In genomic region chr21:42039470-42039901, GRCh38 we compare ENCODE assay signal across 10 cellular contexts. TPM values are rescaled to one million over a fixed set of nuclear protein-coding genes. Genes with fewer than 3 reads are reported as not detected.
DNase-seq lines count a peak whose midpoint lies in the region; ATAC-seq and TF ChIP-seq lines count a peak whose summit lies in the region.
"Had no signal": no experiment of that assay in that cellular context is flagged by ENCODE, and none has a peak within 500 bp of the region (broad histone marks: within the 10 kb centered on the region; RNA-seq: fewer than 3 reads in every experiment).

No MANE protein-coding gene starts in this region.

- H3K27me3 Mint-ChIP-seq in activated CD4-positive, alpha-beta T cell treated with anti-CD3 and anti-CD28 coated beads, Interleukin-2, amount 10 ng/mL, durations not matched to agents 24 days and 14 days: peaks cover 6% of the 10 kb centered on the region

- H3K36me3 ChIP-seq in heart right ventricle: no peaks in the 10 kb centered on the region

- 47 to 59% methylated on average over 5 of the region's 5 CpGs for WGBS in heart right ventricle, 2 donors

- no peak for TF ChIP-seq CTCF in heart right ventricle (IDR thresholded peaks at IDR 0.05)

- no peak overlapping the region for H3K4me3 Mint-ChIP-seq in activated CD4-positive, alpha-beta T cell treated with anti-CD3 and anti-CD28 coated beads, Interleukin-2, amount 10 ng/mL, durations not matched to agents 24 days and 14 days

- H3K4me3 ChIP-seq in heart right ventricle (no peak overlapping the region), skeletal muscle cell (ENCODE audit: low read depth, low read length) (no peak overlapping the region)

- no peaks in the 10 kb centered on the region for H3K9me3 ChIP-seq in heart right ventricle

- ATAC-seq in heart right ventricle: peak in 6 of 8 donors; percentile 34 to 63 (median 42)
- ATAC-seq in GM18909 (IDR thresholded peaks at IDR 0.05; ENCODE audit: poor library complexity, unreplicated experiment): no peak
- ATAC-seq in HG03460 (IDR thresholded peaks at IDR 0.05; ENCODE audit: unreplicated experiment): no peak

- H3K36me3 Mint-ChIP-seq in activated CD4-positive, alpha-beta T cell treated with anti-CD3 and anti-CD28 coated beads, Interleukin-2, amount 10 ng/mL, durations not matched to agents 24 days and 14 days (ENCODE audit: low read depth): no peaks in the 10 kb centered on the region

- peaks cover 3 to 19% (median 9%) of the 10 kb centered on the region in 9 donors for H3K4me1 ChIP-seq in heart right ventricle

- H3K9me3 Mint-ChIP-seq in activated CD4-positive, alpha-beta T cell treated with anti-CD3 and anti-CD28 coated beads, Interleukin-2, amount 10 ng/mL, durations not matched to agents 24 days and 14 days: no peaks in the 10 kb centered on the region

- no peaks in the 10 kb centered on the region for H3K4me1 Mint-ChIP-seq in activated CD4-positive, alpha-beta T cell treated with anti-CD3 and anti-CD28 coated beads, Interleukin-2, amount 10 ng/mL, durations not matched to agents 24 days and 14 days

- H3K27me3 ChIP-seq in heart right ventricle: no peaks in the 10 kb centered on the region

- no peak overlapping the region for H3K27ac Mint-ChIP-seq in activated CD4-positive, alpha-beta T cell treated with anti-CD3 and anti-CD28 coated beads, Interleukin-2, amount 10 ng/mL, durations not matched to agents 24 days and 14 days

- peak overlapping the region in 5 of 10 donors; percentile 25 to 55 (median 44) for H3K27ac ChIP-seq in heart right ventricle

- intact Hi-C loops in heart right ventricle (cut with DNase I): no loop called here
- intact Hi-C loops in activated CD4-positive, alpha-beta T cell treated with anti-CD3 and anti-CD28 coated beads, Interleukin-2, amount 10 ng/mL, durations not matched to agents 24 days and 14 days (cut with micrococcal nuclease): no loop called here

- DNase-seq in DMS 273 treated with DMSO at 0.1 percent for 48 hours (lab: John Stamatoyannopoulos, UW) (peak; percentile 84), amniotic epithelial cell (ENCODE audit: low read depth) (peak; percentile 63), heart right ventricle (no peak), skeletal muscle cell (ENCODE audit: low read depth) (peak; percentile 60), NCI-H748 (lab: John Stamatoyannopoulos, UW; ENCODE audit: unreplicated experiment) (no peak)
- no peak for DNase-seq in activated CD4-positive, alpha-beta T cell treated with anti-CD3 and anti-CD28 coated beads, Interleukin-2, amount 10 ng/mL, durations not matched to agents 24 days and 14 days
- DNase-seq: activated gamma-delta T cell treated with Interleukin-2 at 50 U/mL for 16 hours, Calu3 had no signal

RNA-seq across cellular contexts. Expression of gene ZBTB21, which starts 29.3 kb away (rescaled TPM):
- 10 to 100 TPM in 2 of 10 donors, 1 to 10 TPM in 8; 3.8 to 15.2 (median 6.6) TPM for total RNA-seq in heart right ventricle
- polyA plus RNA-seq in heart right ventricle: 1 to 10 TPM; 1.3 to 1.9 TPM
- 35.3 and 38.1 TPM in 2 replicates for total RNA-seq in activated CD4-positive, alpha-beta T cell treated with anti-CD3 and anti-CD28 coated beads, Interleukin-2, amount 10 ng/mL, durations not matched to agents 24 days and 14 days

RNA-seq across cellular contexts. Expression of gene UMODL1, which starts 31.6 kb away (rescaled TPM):
- total RNA-seq in heart right ventricle: under 1 TPM in 3 of 10 donors, not detected in 7; 0.13 to 0.31 (median 0.25) TPM
- polyA plus RNA-seq in heart right ventricle: not detected
- not detected in 2 replicates for total RNA-seq in activated CD4-positive, alpha-beta T cell treated with anti-CD3 and anti-CD28 coated beads, Interleukin-2, amount 10 ng/mL, durations not matched to agents 24 days and 14 days
- total RNA-seq: Calu3 had no signal

Comparison
In these comparisons a context has a peak if more than half of its experiments do, and no peak if none do; other contexts are left out.
1. DNase-seq: peak in DMS 273 treated with DMSO at 0.1 percent for 48 hours (single experiment), amniotic epithelial cell (single experiment) and skeletal muscle cell (single experiment); none in heart right ventricle (0 of 2), activated CD4-positive, alpha-beta T cell treated with anti-CD3 and anti-CD28 coated beads, Interleukin-2, amount 10 ng/mL, durations not matched to agents 24 days and 14 days (single experiment) and NCI-H748 (single experiment).
2. ATAC-seq: peak in heart right ventricle (6 of 8); none in GM18909 (single experiment) and HG03460 (single experiment).